In the genomic region with DNA sequence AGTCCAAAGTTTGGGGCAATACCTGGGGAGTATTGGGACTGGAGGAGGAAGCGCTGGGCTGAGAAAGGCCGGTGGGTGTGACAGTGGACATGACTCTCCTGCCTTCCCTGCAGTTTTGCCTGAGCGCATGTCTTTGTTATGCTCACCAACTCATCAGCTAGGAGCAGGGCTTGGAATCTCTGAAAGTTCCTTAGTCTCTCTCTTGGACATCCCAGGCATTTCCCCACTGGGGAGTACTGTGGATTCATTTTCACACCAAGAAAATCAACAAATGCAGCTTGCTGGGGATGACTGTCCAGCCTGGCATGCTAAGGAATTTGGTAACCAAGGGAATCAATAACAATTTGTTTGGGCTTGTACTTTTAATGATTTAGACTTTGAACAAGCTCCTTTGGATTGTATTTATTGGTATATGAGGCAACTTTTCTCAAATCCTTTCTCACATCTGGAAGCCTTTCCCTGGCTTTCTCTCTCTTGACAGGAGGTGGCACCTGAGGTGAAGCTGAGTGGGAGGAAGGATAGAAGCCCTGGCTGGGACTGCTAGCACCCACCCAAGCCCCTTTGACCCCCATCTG, we compare ENCODE assay signal across 14 cellular contexts. TPM values are rescaled to one million over a fixed set of nuclear protein-coding genes. Genes with fewer than 3 reads are reported as not detected.
DNase-seq lines count a peak whose midpoint lies in the region; ATAC-seq, FAIRE-seq and TF ChIP-seq lines count a peak whose summit lies in the region.
"Had no signal": no experiment of that assay in that cellular context is flagged by ENCODE, and none has a peak within 500 bp of the region (broad histone marks: within the 10 kb centered on the region; RNA-seq: fewer than 3 reads in every experiment).

No MANE protein-coding gene starts in this region.

- DNase-seq in NCI-H82 (lab: John Stamatoyannopoulos, UW) (peak; percentile 28), NCI-H82 treated with DMSO at 0.1 percent for 48 hours (lab: John Stamatoyannopoulos, UW; ENCODE audit: unreplicated experiment) (no peak), adipocyte (ENCODE audit: low read depth) (peak; percentile 79), foreskin melanocyte (peak; percentile 7), H54 (ENCODE audit: insufficient read length, low spot score) (no peak)
- DNase-seq: 8988T; adrenal gland; NCI-H524; stimulated activated naive B cell treated with anti-CD40 and anti-IgM and Interleukin-4, amounts not matched to agents 10 μg/mL and 1 μg/mL and 100 μg/mL, for 72 hours had no signal

- no peaks in the 10 kb centered on the region for H3K9me3 ChIP-seq in adipocyte (ENCODE audit: control insufficient read depth, low read length)
- H3K9me3 ChIP-seq in skeletal muscle satellite cell (replicated peaks; ENCODE audit: low read length): no peaks in the 10 kb centered on the region
- H3K9me3 ChIP-seq: adrenal gland, esophagus muscularis mucosa had no signal

- ATAC-seq in HG03095 (IDR thresholded peaks at IDR 0.05; ENCODE audit: unreplicated experiment): no peak
- ATAC-seq in GM19455 (IDR thresholded peaks at IDR 0.05; ENCODE audit: unreplicated experiment): no peak
- ATAC-seq: stimulated activated naive B cell treated with anti-CD40 and anti-IgM and Interleukin-4, amounts not matched to agents 10 μg/mL and 1 μg/mL and 100 μg/mL, for 72 hours had no signal

- H3K4me3 ChIP-seq in adipocyte (ENCODE audit: low read length): no peak overlapping the region
- no peak overlapping the region for H3K4me3 ChIP-seq in skeletal muscle satellite cell (ENCODE audit: low read length)
- H3K4me3 ChIP-seq: adrenal gland, esophagus muscularis mucosa had no signal

- H3K9ac ChIP-seq in adipocyte (ENCODE audit: low read length): peak overlapping the region; percentile 8
- H3K9ac ChIP-seq in skeletal muscle satellite cell (ENCODE audit: low read depth, low read length): peak overlapping the region; percentile 43
- H3K9ac ChIP-seq: KMS-11 had no signal

- peaks cover 32% of the 10 kb centered on the region for H3K4me1 ChIP-seq in adipocyte (ENCODE audit: control insufficient read depth, insufficient read depth, low read length)
- H3K4me1 ChIP-seq in skeletal muscle satellite cell (ENCODE audit: control insufficient read depth, insufficient read depth, low read length): peaks cover 10% of the 10 kb centered on the region
- H3K4me1 ChIP-seq: adrenal gland had no signal

- no peak for FAIRE-seq in H54 (lab: Jason Lieb, UNC)

- H3K27me3 ChIP-seq in adipocyte (replicated peaks; ENCODE audit: control insufficient read depth, insufficient read depth, low read length): no peaks in the 10 kb centered on the region
- H3K27me3 ChIP-seq in skeletal muscle satellite cell (ENCODE audit: control insufficient read depth, insufficient read depth, low read length): no peaks in the 10 kb centered on the region
- H3K27me3 ChIP-seq: adrenal gland, esophagus muscularis mucosa had no signal

- no peak for TF ChIP-seq POLR2A in H54 (IDR thresholded peaks at IDR 0.05; ENCODE audit: low read depth, low read length)

- no peak overlapping the region for H3K4me2 ChIP-seq in skeletal muscle satellite cell (ENCODE audit: low read length)
- H3K4me2 ChIP-seq: KMS-11 had no signal

- no peaks in the 10 kb centered on the region for H3K36me3 ChIP-seq in adipocyte (ENCODE audit: control insufficient read depth, insufficient read depth, low read length, severe bottlenecking)
- no peaks in the 10 kb centered on the region for H3K36me3 ChIP-seq in skeletal muscle satellite cell (ENCODE audit: insufficient read depth, low read length)
- H3K36me3 ChIP-seq: adrenal gland, esophagus muscularis mucosa had no signal

RNA-seq across cellular contexts. Expression of gene CHST2, which starts 48.5 kb away (rescaled TPM):
- 72.8 and 167 TPM in 2 replicates for total RNA-seq in skeletal muscle satellite cell (2012; rRNA removed)

Comparison
In these comparisons a context has a peak if more than half of its experiments do, and no peak if none do; other contexts are left out.
1. DNase-seq: peak in NCI-H82 (single experiment), adipocyte (single experiment) and foreskin melanocyte (single experiment); none in NCI-H82 treated with DMSO at 0.1 percent for 48 hours (single experiment) and H54 (single experiment).